Comparison of ENCODE assay signal across 29 cellular contexts in the genomic region with DNA sequence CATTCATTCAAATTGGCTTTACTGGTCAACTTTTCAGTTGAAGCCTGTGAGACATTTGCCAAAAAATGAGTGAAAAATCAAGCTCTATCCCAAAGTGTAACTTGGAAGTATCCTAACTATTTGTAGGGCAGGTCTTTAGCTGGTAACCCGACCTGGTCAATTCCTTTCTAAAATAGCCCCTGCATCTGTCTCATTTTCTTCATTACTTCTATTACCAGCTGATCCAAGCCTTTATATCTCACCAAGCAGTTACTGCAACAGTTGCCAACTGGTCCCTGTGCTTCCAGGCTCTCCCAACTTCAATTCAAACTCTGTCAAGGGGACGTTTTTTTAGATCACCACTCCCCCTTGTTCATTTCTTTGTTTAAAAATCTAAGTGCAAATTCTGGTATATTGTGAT.
"Had no signal": no experiment of that assay in that cellular context is flagged by ENCODE, and none has a peak within 500 bp of the region (broad histone marks: within the 10 kb centered on the region; RNA-seq: fewer than 3 reads in every experiment).

No MANE protein-coding gene starts in this region.

- ATAC-seq: activated CD4-positive, alpha-beta T cell treated with anti-CD3 and anti-CD28 coated beads for 36 hours; activated T-helper 17 cell treated with anti-CD3 and anti-CD28 coated beads, Interleukin-2, amount 50 U/mL, for 72 hours had no signal

- H3K9me3 ChIP-seq: Peyer's patch, SJCRH30, SK-N-SH had no signal

- H3K4me3 Mint-ChIP-seq: activated CD4-positive, alpha-beta memory T cell treated with anti-CD3 and anti-CD28 coated beads, Interleukin-2, amount 10 ng/mL, durations not matched to agents 7 days and 5 days; activated CD4-positive, alpha-beta T cell treated with anti-CD3 and anti-CD28 coated beads for 36 hours; activated naive CD4-positive, alpha-beta T cell treated with anti-CD3 and anti-CD28 coated beads for 36 hours; activated naive CD8-positive, alpha-beta T cell; activated T-helper 17 cell treated with anti-CD3 and anti-CD28 coated beads, Interleukin-2, amount 50 U/mL, for 72 hours had no signal

- H3K4me3 ChIP-seq: Peyer's patch, SJCRH30 had no signal

- H3K36me3 ChIP-seq: Peyer's patch, SJCRH30, WERI-Rb-1 had no signal

- H3K27me3 ChIP-seq: Peyer's patch, SJCRH30 had no signal

- H3K36me3 Mint-ChIP-seq: activated naive CD8-positive, alpha-beta T cell had no signal

- H3K27me3 Mint-ChIP-seq: activated CD4-positive, alpha-beta memory T cell treated with anti-CD3 and anti-CD28 coated beads, Interleukin-2, amount 10 ng/mL, durations not matched to agents 7 days and 5 days; activated CD4-positive, alpha-beta T cell treated with anti-CD3 and anti-CD28 coated beads for 36 hours; activated naive CD8-positive, alpha-beta T cell; activated T-helper 17 cell treated with anti-CD3 and anti-CD28 coated beads, Interleukin-2, amount 50 U/mL, for 72 hours had no signal

- H3K9me3 Mint-ChIP-seq: activated CD4-positive, alpha-beta memory T cell treated with anti-CD3 and anti-CD28 coated beads, Interleukin-2, amount 10 ng/mL, durations not matched to agents 7 days and 5 days; activated naive CD4-positive, alpha-beta T cell treated with anti-CD3 and anti-CD28 coated beads for 36 hours; activated T-helper 17 cell treated with anti-CD3 and anti-CD28 coated beads, Interleukin-2, amount 50 U/mL, for 72 hours had no signal

- H3K27ac Mint-ChIP-seq: activated CD4-positive, alpha-beta memory T cell treated with anti-CD3 and anti-CD28 coated beads, Interleukin-2, amount 10 ng/mL, durations not matched to agents 7 days and 5 days; activated CD4-positive, alpha-beta T cell treated with anti-CD3 and anti-CD28 coated beads for 36 hours; activated naive CD4-positive, alpha-beta T cell treated with anti-CD3 and anti-CD28 coated beads for 36 hours; activated naive CD8-positive, alpha-beta T cell; activated T-helper 17 cell treated with anti-CD3 and anti-CD28 coated beads, Interleukin-2, amount 50 U/mL, for 72 hours had no signal

- DNase-seq: activated CD4-positive, alpha-beta memory T cell treated with anti-CD3 and anti-CD28 coated beads, Interleukin-2, amount 10 ng/mL, durations not matched to agents 7 days and 5 days; activated CD4-positive, alpha-beta T cell treated with anti-CD3 and anti-CD28 coated beads for 36 hours; activated CD4-positive, alpha-beta T cell treated with anti-CD3 and anti-CD28 coated beads, Interleukin-2, amount 50 U/mL, for 1 hour; activated gamma-delta T cell; activated naive CD4-positive, alpha-beta T cell treated with anti-CD3 and anti-CD28 coated beads for 36 hours; activated T-cell treated with anti-CD3 and anti-CD28 coated beads for 4 hours; activated T-cell treated with anti-CD3 and anti-CD28 coated beads, Interleukin-2, amount 50 U/mL, for 48 hours; amygdala; Kasumi-1; KBM-7; NCI-H1048; NCI-H146; NCI-H187 treated with DMSO at 0.1 percent for 48 hours; NCI-H2081 treated with DMSO at 0.1 percent for 48 hours; NCI-H2227 treated with DMSO at 0.1 percent for 48 hours; NCI-H446 treated with DMSO at 0.1 percent for 48 hours; NCI-H524 treated with DMSO at 0.1 percent for 48 hours; NCI-H82; NK-92 treated with Interleukin-12 subunit alpha and Interleukin-12 subunit beta, amount 100 ng/mL, for 24 hours; OCI-M1; Peyer's patch; Right ventricle myocardium superior; SJCRH30; SK-N-SH; T-helper 1 cell; WERI-Rb-1 had no signal

- H3K4me2 ChIP-seq: SK-N-SH had no signal

- H3K27ac ChIP-seq: Peyer's patch, RWPE1, SJCRH30, WERI-Rb-1 had no signal

- H3K4me1 Mint-ChIP-seq: activated CD4-positive, alpha-beta memory T cell treated with anti-CD3 and anti-CD28 coated beads, Interleukin-2, amount 10 ng/mL, durations not matched to agents 7 days and 5 days; activated CD4-positive, alpha-beta T cell treated with anti-CD3 and anti-CD28 coated beads for 36 hours; activated T-helper 17 cell treated with anti-CD3 and anti-CD28 coated beads, Interleukin-2, amount 50 U/mL, for 72 hours had no signal

- H3K4me1 ChIP-seq: Peyer's patch had no signal

- H3K9ac ChIP-seq: SK-N-SH had no signal
